ENCODE assay signal across 8 cellular contexts in genomic region chr5:54249210-54250028, GRCh38.
A peak's percentile ranks its signal among the peaks of the same experiment; 100 is the strongest.
DNase-seq lines count a peak whose midpoint lies in the region; ATAC-seq and TF ChIP-seq lines count a peak whose summit lies in the region.

No MANE protein-coding gene starts in this region.

- no peak for TF ChIP-seq POLR2A in body of pancreas (IDR thresholded peaks at IDR 0.05)

- ATAC-seq in body of pancreas, result no peak

- no peak for TF ChIP-seq CTCF in body of pancreas (IDR thresholded peaks at IDR 0.05)

- H3K4me3 ChIP-seq in body of pancreas, result no peak overlapping the region

- WGBS in body of pancreas, 2 donors, result 36 to 42% methylated on average over 4 of the region's 4 CpGs

- H3K9me3 ChIP-seq in body of pancreas, result no peaks in the 10 kb centered on the region

- no peaks in the 10 kb centered on the region for H3K36me3 ChIP-seq in body of pancreas (replicated peaks in 1 of 2; ENCODE audit: insufficient read depth in 1 of 2, low read depth in 2 of 2)

- intact Hi-C loops in body of pancreas (cut with DNase I), result loop anchor here (10.0 kb wide), 1 partner anchor 175 kb away; no protein-coding TSS in a partner anchor

- H3K4me1 ChIP-seq in body of pancreas, result peaks cover 1% of the 10 kb centered on the region

- H3K27me3 ChIP-seq in body of pancreas, result no peaks in the 10 kb centered on the region

- H3K27ac ChIP-seq in body of pancreas, result no peak overlapping the region

- DNase-seq in stimulated activated CD4-positive, alpha-beta T cell treated with anti-CD3 and anti-CD28 coated beads, Interleukin-12 subunit alpha, Interleukin-12 subunit beta, amount 100 ng/mL, for 48 hours (ENCODE audit: low read depth in 2 of 3, low spot score in 1 of 3), result peak in 2 of 3 donors; percentile 1 to 6
- no peak for DNase-seq in stimulated activated CD4-positive, alpha-beta T cell treated with anti-CD3 and anti-CD28 coated beads, Interleukin-12 subunit alpha, Interleukin-12 subunit beta, amount 100 ng/mL, for 4 hours
- DNase-seq in NCI-H345 (lab: John Stamatoyannopoulos, UW) (peak; percentile 33), body of pancreas (peak; percentile 10 to 38 (median 26)), NCI-H146 treated with DMSO at 0.1 percent for 48 hours (lab: John Stamatoyannopoulos, UW; ENCODE audit: unreplicated experiment) (no peak), NCI-H774 (lab: John Stamatoyannopoulos, UW) (no peak), DMS114 treated with DMSO at 0.1 percent for 48 hours (lab: John Stamatoyannopoulos, UW; ENCODE audit: unreplicated experiment) (no peak)
- peak; percentile 1 to 11 for DNase-seq in stimulated activated CD8-positive, alpha-beta memory T cell treated with anti-CD3 and anti-CD28 coated beads, Interleukin-7, amount 100 ng/mL, for 1 hour (ENCODE audit: low read depth in 2 of 2)

Comparison
In these comparisons a context has a peak if more than half of its experiments do, and no peak if none do; other contexts are left out.
1. DNase-seq: peak in stimulated activated CD4-positive, alpha-beta T cell treated with anti-CD3 and anti-CD28 coated beads, Interleukin-12 subunit alpha, Interleukin-12 subunit beta, amount 100 ng/mL, for 48 hours (2 of 3), NCI-H345 (single experiment), body of pancreas (4 of 4) and stimulated activated CD8-positive, alpha-beta memory T cell treated with anti-CD3 and anti-CD28 coated beads, Interleukin-7, amount 100 ng/mL, for 1 hour (2 of 2); none in stimulated activated CD4-positive, alpha-beta T cell treated with anti-CD3 and anti-CD28 coated beads, Interleukin-12 subunit alpha, Interleukin-12 subunit beta, amount 100 ng/mL, for 4 hours (single experiment), NCI-H146 treated with DMSO at 0.1 percent for 48 hours (single experiment), NCI-H774 (single experiment) and DMS114 treated with DMSO at 0.1 percent for 48 hours (single experiment).